8 cellular contexts compared by ENCODE assay signal in the genomic region with DNA sequence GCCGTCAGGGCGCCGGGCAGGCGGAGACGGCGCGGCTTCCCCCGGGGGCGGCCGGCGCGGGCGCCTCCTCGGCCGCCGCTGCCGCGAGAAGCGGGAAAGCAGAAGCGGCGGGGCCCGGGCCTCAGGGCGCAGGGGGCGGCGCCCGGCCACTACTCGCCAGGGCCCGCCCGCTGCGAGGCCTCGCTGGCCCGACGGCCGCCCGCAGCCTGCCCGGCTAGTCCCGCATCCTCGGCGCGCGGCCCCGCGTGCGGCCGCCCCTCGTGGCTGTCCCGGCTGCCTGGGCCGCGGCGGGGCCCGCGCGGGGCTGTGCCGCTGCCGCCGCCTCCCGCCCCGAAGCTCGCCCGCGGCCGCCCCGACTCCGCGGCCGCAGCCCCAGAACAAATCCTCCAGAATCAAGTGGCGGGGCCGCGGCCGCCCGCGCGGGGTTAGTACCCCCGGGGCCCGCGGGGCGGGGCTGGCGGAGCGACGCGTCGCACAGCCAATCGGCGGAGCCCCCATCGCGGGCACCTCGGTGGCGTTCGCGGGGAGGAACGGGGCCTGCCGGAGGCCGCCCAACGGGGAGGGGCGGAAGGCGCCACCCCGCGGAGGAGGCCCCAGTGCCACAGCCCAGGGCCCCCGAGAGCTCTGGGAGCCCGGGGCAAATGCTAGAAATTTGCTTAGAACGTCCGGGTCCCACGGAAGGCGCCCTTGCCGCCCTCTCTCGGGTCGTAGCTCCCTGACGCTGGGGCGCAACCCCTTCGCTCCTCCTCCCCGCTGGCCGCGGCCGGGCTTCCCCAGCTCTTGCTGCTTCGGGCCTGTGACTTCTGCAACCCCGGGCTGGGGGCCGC. TPM values are rescaled to one million over a fixed set of nuclear protein-coding genes. Genes with fewer than 3 reads are reported as not detected.
DNase-seq lines count a peak whose midpoint lies in the region; ATAC-seq and TF ChIP-seq lines count a peak whose summit lies in the region.

A gene (minus strand): TSS at position 401 of the 827 bp plus-strand sequence. CDS start 408 bp downstream, outside the sequence.

- POLR2A ChIA-PET in CD4-positive, alpha-beta T cell (lab: Charles Lee), result interaction anchor here (0.5 to 8.3 kb wide), 37 partner anchors 8 to 449 kb away, joined by 3 to 121 read pairs (median 4); a partner anchor contains a TSS

- H3K27me3 ChIP-seq in CD4-positive, alpha-beta T cell (ENCODE audit: control insufficient read depth, insufficient read depth, low read length), result no peaks in the 10 kb centered on the region
- H3K27me3 ChIP-seq in smooth muscle cell (ENCODE audit: low read depth), result peaks cover 80% of the 10 kb centered on the region

- H3K4me2 ChIP-seq in smooth muscle cell, result peak within 1 kb of the TSS; percentile 80

- CTCF ChIA-PET in CD4-positive, alpha-beta T cell (lab: Charles Lee), result interaction anchor here (0.6 to 4.3 kb wide), 11 partner anchors 8 to 171 kb away, joined by 3 to 52 read pairs (median 4); no protein-coding TSS in a partner anchor

- H3K9me3 ChIP-seq in CD4-positive, alpha-beta T cell (ENCODE audit: control insufficient read depth, low read length), result no peaks in the 10 kb centered on the region
- H3K9me3 ChIP-seq in smooth muscle cell (replicated peaks; ENCODE audit: low read depth), result no peaks in the 10 kb centered on the region

- H3K4me1 Mint-ChIP-seq in CD4-positive, alpha-beta T cell (ENCODE audit: low read depth), result peaks cover 65% of the 10 kb centered on the region

- intact Hi-C loops in CD4-positive, alpha-beta T cell (cut with DNase I, micrococcal nuclease), result loop anchor here (1.0 to 5.0 kb wide), 8 partner anchors 15 to 288 kb away; a partner anchor contains a TSS
- intact Hi-C loops in cardiac septum (cut with DNase I), result loop anchor here (5.0 kb wide), 2 partner anchors 107 to 272 kb away; no protein-coding TSS in a partner anchor

- H3K9me3 Mint-ChIP-seq in CD4-positive, alpha-beta T cell, result no peaks in the 10 kb centered on the region

- peaks cover 37% of the 10 kb centered on the region for H3K4me1 ChIP-seq in smooth muscle cell (ENCODE audit: low read depth)

- H3K27ac Mint-ChIP-seq in CD4-positive, alpha-beta T cell, result peak within 1 kb of the TSS; percentile 98

- peak; percentile 92 for TF ChIP-seq POLR2A in GM19099 (IDR thresholded peaks at IDR 0.05; ENCODE audit: extremely low read depth, insufficient read length, low read depth)

- H3K27me3 Mint-ChIP-seq in CD4-positive, alpha-beta T cell, result no peaks in the 10 kb centered on the region

- no peaks in the 10 kb centered on the region for H3K79me2 ChIP-seq in smooth muscle cell (ENCODE audit: low read depth)

- 1% methylated on average over 58 of the region's 117 CpGs for WGBS in smooth muscle cell (ENCODE audit: low lambda C conversion rate)

- H3K36me3 ChIP-seq in smooth muscle cell (ENCODE audit: low read depth), result no peaks in the 10 kb centered on the region

- DNase-seq in CD4-positive, alpha-beta T cell, result peak; percentile 83 to 95 (median 90)
- DNase-seq in NOMO-1 (lab: John Stamatoyannopoulos, UW; ENCODE audit: unreplicated experiment in 2 of 2) (peak; percentile 81 to 90), activated T-cell treated with anti-CD3 and anti-CD28 coated beads for 48 hours (ENCODE audit: low read depth) (peak; percentile 93), cardiac septum (ENCODE audit: low spot score) (peak; percentile 87), smooth muscle cell (lab: John Stamatoyannopoulos, UW; ENCODE audit: unreplicated experiment) (no peak), SK-N-DZ (ENCODE audit: low spot score) (no peak)

- H3K4me3 ChIP-seq in smooth muscle cell, result peak within 1 kb of the TSS; percentile 41

- H3K4me3 Mint-ChIP-seq in CD4-positive, alpha-beta T cell, result peak within 1 kb of the TSS; percentile 99

- H3K36me3 Mint-ChIP-seq in CD4-positive, alpha-beta T cell (ENCODE audit: low read depth), result peaks cover 40% of the 10 kb centered on the region

- peak; percentile 81 for ATAC-seq in CD4-positive, alpha-beta T cell (ENCODE audit: poor library complexity)
- ATAC-seq in HG03196 (IDR thresholded peaks at IDR 0.05; ENCODE audit: unreplicated experiment), result peak; percentile 77

- no peaks in the 10 kb centered on the region for H3F3A ChIP-seq in smooth muscle cell (ENCODE audit: low read depth)

- peaks cover 64% of the 10 kb centered on the region for H4K20me1 ChIP-seq in smooth muscle cell (ENCODE audit: low read depth)

- H2AFZ ChIP-seq in smooth muscle cell (ENCODE audit: low read depth), result no peak within 1 kb of the TSS

- peak; percentile 14 for TF ChIP-seq CTCF in CD4-positive, alpha-beta T cell (IDR thresholded peaks at IDR 0.05)
- no peak for TF ChIP-seq CTCF in smooth muscle cell (IDR thresholded peaks at IDR 0.05; ENCODE audit: borderline replicate concordance, insufficient read depth, poor library complexity, severe bottlenecking)

- H3K9ac ChIP-seq in smooth muscle cell (ENCODE audit: low read depth), result no peak within 1 kb of the TSS

- peak within 1 kb of the TSS; percentile 95 for H3K27ac ChIP-seq in CD4-positive, alpha-beta T cell (ENCODE audit: low read depth, low read length)
- no peak within 1 kb of the TSS for H3K27ac ChIP-seq in smooth muscle cell (ENCODE audit: low read depth)

RNA-seq across cellular contexts. Expression of the gene that starts here (rescaled TPM):
- 100 to 1,000 TPM; 202 to 209 TPM for total RNA-seq in CD4-positive, alpha-beta T cell
- total RNA-seq in cardiac septum (0.51 TPM), smooth muscle cell (2.3 and 4.5 TPM in 2 replicates)
- polyA plus RNA-seq in smooth muscle cell, result 6.5 and 8.2 TPM in 2 replicates
- polyA plus RNA-seq in SK-N-DZ (2014; cell fraction: cytosol; rRNA removed), result 0.05 TPM in 1 of 2 replicates, not detected in the other
- polyA plus RNA-seq in SK-N-DZ (2014; cell fraction: nucleus; rRNA removed), result not detected in 2 replicates

Comparison
In these comparisons a context has a peak if more than half of its experiments do, and no peak if none do; other contexts are left out.
1. RNA of the gene that starts here (total RNA-seq): 202 to 209 TPM in CD4-positive, alpha-beta T cell; 2.3 to 4.5 TPM in smooth muscle cell and 0.51 TPM in cardiac septum (single experiment); every median in the first group is over 10 times any median in the second.
2. Peak in DNase-seq in cardiac septum; RNA of the gene not detected or under 1 TPM.
3. DNase-seq: peak in CD4-positive, alpha-beta T cell (10 of 10), NOMO-1 (2 of 2) and activated T-cell treated with anti-CD3 and anti-CD28 coated beads for 48 hours (single experiment); none in smooth muscle cell (single experiment) and SK-N-DZ (single experiment).